In the genomic region with DNA sequence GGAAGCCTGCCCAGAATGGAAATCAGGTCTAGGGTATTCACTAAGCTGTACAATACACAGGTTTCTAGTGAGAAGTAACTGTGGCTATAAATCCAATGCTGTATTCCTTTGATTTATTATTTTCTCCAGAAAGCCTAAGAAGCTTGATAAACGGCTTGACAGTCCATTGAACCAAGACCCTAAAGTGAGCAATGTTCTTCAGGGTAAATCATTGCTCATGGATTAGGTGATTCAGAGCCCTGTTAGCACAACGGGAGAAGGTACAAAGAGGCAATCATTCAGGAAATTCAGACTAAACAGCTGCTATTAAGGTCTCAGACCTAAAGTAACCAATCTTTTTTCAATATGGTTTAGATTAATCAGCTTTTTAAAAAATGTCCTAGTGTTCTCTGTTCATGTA, we compare ENCODE assay signal across 19 cellular contexts.
DNase-seq lines count a peak whose midpoint lies in the region; ATAC-seq, FAIRE-seq and TF ChIP-seq lines count a peak whose summit lies in the region.
"Had no signal": no experiment of that assay in that cellular context is flagged by ENCODE, and none has a peak within 500 bp of the region (broad histone marks: within the 10 kb centered on the region; RNA-seq: fewer than 3 reads in every experiment).

No MANE protein-coding gene starts in this region.

- H3K4me3 ChIP-seq in epithelial cell of proximal tubule (ENCODE audit: low read depth, low read length) (no peak overlapping the region), subcutaneous abdominal adipose tissue (ENCODE audit: low read depth in 1 of 5, low read length in 5 of 5) (no peak overlapping the region), small intestine (ENCODE audit: low read depth in 1 of 2, low read length in 2 of 2) (no peak overlapping the region)
- H3K4me3 ChIP-seq in naive thymus-derived CD4-positive, alpha-beta T cell (ENCODE audit: low read length) = no peak overlapping the region
- H3K4me3 ChIP-seq: HAP-1 had no signal

- H3K4me3 Mint-ChIP-seq in activated naive CD8-positive, alpha-beta T cell = peak overlapping the region; percentile 12
- H3K4me3 Mint-ChIP-seq in activated naive CD8-positive, alpha-beta T cell treated with anti-CD3 and anti-CD28 coated beads for 36 hours = no peak overlapping the region
- peak overlapping the region in 5 of 10 donors; percentile 17 to 67 (median 58) for H3K4me3 Mint-ChIP-seq in naive thymus-derived CD4-positive, alpha-beta T cell
- H3K4me3 Mint-ChIP-seq: B cell had no signal

- H3K9ac ChIP-seq in subcutaneous abdominal adipose tissue (ENCODE audit: low read length in 5 of 5) = no peak overlapping the region

- H3K27me3 Mint-ChIP-seq in activated naive CD8-positive, alpha-beta T cell = no peaks in the 10 kb centered on the region
- no peaks in the 10 kb centered on the region for H3K27me3 Mint-ChIP-seq in activated naive CD8-positive, alpha-beta T cell treated with anti-CD3 and anti-CD28 coated beads for 36 hours
- peaks cover 0 to 7% (median 3%) of the 10 kb centered on the region in 5 donors for H3K27me3 Mint-ChIP-seq in naive thymus-derived CD4-positive, alpha-beta T cell

- POLR2A ChIA-PET in naive thymus-derived CD4-positive, alpha-beta T cell (lab: Charles Lee) = no interaction called here

- FAIRE-seq in small intestine (lab: Jason Lieb, UNC) = no peak
- FAIRE-seq: GM12892, GM19239, H1 had no signal

- peaks cover 26% of the 10 kb centered on the region for H3K4me1 Mint-ChIP-seq in activated naive CD8-positive, alpha-beta T cell (ENCODE audit: low read depth)
- peaks cover 28% of the 10 kb centered on the region for H3K4me1 Mint-ChIP-seq in activated naive CD8-positive, alpha-beta T cell treated with anti-CD3 and anti-CD28 coated beads for 36 hours
- H3K4me1 Mint-ChIP-seq in naive thymus-derived CD4-positive, alpha-beta T cell = peaks cover 0 to 38% (median 17%) of the 10 kb centered on the region in 7 donors
- H3K4me1 Mint-ChIP-seq: B cell had no signal

- H3K9me3 ChIP-seq in naive thymus-derived CD4-positive, alpha-beta T cell (ENCODE audit: control insufficient read depth in 2 of 3, low read length in 3 of 3) = no peaks in the 10 kb centered on the region
- H3K9me3 ChIP-seq in subcutaneous abdominal adipose tissue (ENCODE audit: control insufficient read depth in 5 of 5, low read length in 5 of 5) = no peaks in the 10 kb centered on the region
- H3K9me3 ChIP-seq in small intestine (ENCODE audit: control insufficient read depth, low read depth) = no peaks in the 10 kb centered on the region
- H3K9me3 ChIP-seq: HAP-1 had no signal

- ATAC-seq in naive thymus-derived CD4-positive, alpha-beta T cell = no peak

- DNase-seq in activated naive CD8-positive, alpha-beta T cell treated with anti-CD3 and anti-CD28 coated beads for 36 hours = no peak
- DNase-seq in epithelial cell of proximal tubule (ENCODE audit: low read depth) (peak; percentile 43), small intestine (no peak), medulla oblongata (ENCODE audit: extremely low spot score) (no peak), Kasumi-1 (lab: John Stamatoyannopoulos, UW) (no peak)
- DNase-seq in naive thymus-derived CD4-positive, alpha-beta T cell = no peak
- DNase-seq: 8988T; C1 segment of cervical spinal cord; CD4-positive, alpha-beta memory T cell; COR-L47; DND-41; GDM1 had no signal

- TF ChIP-seq CTCF in epithelial cell of proximal tubule (conservative IDR thresholded peaks at IDR 0.05; ENCODE audit: low read depth, low read length) = no peak

- H3K27me3 ChIP-seq in naive thymus-derived CD4-positive, alpha-beta T cell (ENCODE audit: control insufficient read depth in 2 of 2, insufficient read depth in 2 of 2, low read length in 2 of 2) = no peaks in the 10 kb centered on the region
- H3K27me3 ChIP-seq in subcutaneous abdominal adipose tissue (ENCODE audit: control insufficient read depth in 5 of 5, insufficient read depth in 4 of 5, low read length in 5 of 5) (peaks cover 0 to 2% (median 0%) of the 10 kb centered on the region in 5 donors), small intestine (ENCODE audit: control insufficient read depth in 2 of 2, insufficient read depth in 2 of 2, low read length in 2 of 2) (no peaks in the 10 kb centered on the region)

- no peaks in the 10 kb centered on the region for H3K36me3 Mint-ChIP-seq in activated naive CD8-positive, alpha-beta T cell
- no peaks in the 10 kb centered on the region for H3K36me3 Mint-ChIP-seq in activated naive CD8-positive, alpha-beta T cell treated with anti-CD3 and anti-CD28 coated beads for 36 hours
- H3K36me3 Mint-ChIP-seq in naive thymus-derived CD4-positive, alpha-beta T cell = no peaks in the 10 kb centered on the region
- H3K36me3 Mint-ChIP-seq: CD4-positive, alpha-beta memory T cell had no signal

- no peak overlapping the region for H3K27ac ChIP-seq in naive thymus-derived CD4-positive, alpha-beta T cell (ENCODE audit: low read depth, low read length)
- H3K27ac ChIP-seq in subcutaneous abdominal adipose tissue (ENCODE audit: low read depth, low read length) (peak overlapping the region; percentile 11), small intestine (ENCODE audit: low read depth in 1 of 2, low read length in 1 of 2) (no peak overlapping the region)

- CTCF ChIA-PET in naive thymus-derived CD4-positive, alpha-beta T cell (lab: Charles Lee) = interaction anchor here (0.7 kb wide), 1 partner anchor 19 kb away, joined by 3 read pairs; no protein-coding TSS in a partner anchor

- H3K4me1 ChIP-seq in naive thymus-derived CD4-positive, alpha-beta T cell (ENCODE audit: control insufficient read depth in 2 of 2, insufficient read depth in 2 of 2, low read length in 2 of 2) = no peaks in the 10 kb centered on the region
- peaks cover 3 to 24% (median 6%) of the 10 kb centered on the region in 5 donors for H3K4me1 ChIP-seq in subcutaneous abdominal adipose tissue (ENCODE audit: control insufficient read depth in 5 of 5, insufficient read depth in 5 of 5, low read length in 5 of 5)
- H3K4me1 ChIP-seq in small intestine (ENCODE audit: control insufficient read depth in 2 of 2, insufficient read depth in 1 of 2, low read depth in 1 of 2, low read length in 1 of 2) = peaks cover 0 to 3% of the 10 kb centered on the region in 2 donors
- H3K4me1 ChIP-seq: HAP-1 had no signal

- intact Hi-C loops in naive thymus-derived CD4-positive, alpha-beta T cell (cut with micrococcal nuclease) = loop anchor here in 1 of 2 donors (2.0 kb wide), 1 partner anchor 294 kb away; no protein-coding TSS in a partner anchor

- WGBS in small intestine, 3 donors = 55 to 58% (median 55%) methylated on average over 2 of the region's 2 CpGs

- H3K27ac Mint-ChIP-seq in activated naive CD8-positive, alpha-beta T cell = no peak overlapping the region
- H3K27ac Mint-ChIP-seq in activated naive CD8-positive, alpha-beta T cell treated with anti-CD3 and anti-CD28 coated beads for 36 hours = no peak overlapping the region
- peak overlapping the region in 5 of 9 donors; percentile 28 to 75 (median 57) for H3K27ac Mint-ChIP-seq in naive thymus-derived CD4-positive, alpha-beta T cell
- H3K27ac Mint-ChIP-seq: B cell; CD4-positive, alpha-beta memory T cell had no signal

- no peaks in the 10 kb centered on the region for H3K36me3 ChIP-seq in naive thymus-derived CD4-positive, alpha-beta T cell (ENCODE audit: control insufficient read depth in 2 of 3, insufficient read depth in 3 of 3, low read length in 3 of 3)
- H3K36me3 ChIP-seq in subcutaneous abdominal adipose tissue (ENCODE audit: control insufficient read depth in 5 of 5, insufficient read depth in 5 of 5, low read length in 5 of 5) (peaks cover 0 to 4% (median 0%) of the 10 kb centered on the region in 5 donors), small intestine (ENCODE audit: control insufficient read depth in 2 of 2, insufficient read depth in 2 of 2, low read length in 2 of 2) (no peaks in the 10 kb centered on the region)
- H3K36me3 ChIP-seq: HAP-1 had no signal

- H3K9me3 Mint-ChIP-seq in activated naive CD8-positive, alpha-beta T cell (ENCODE audit: low read depth) = no peaks in the 10 kb centered on the region
- no peaks in the 10 kb centered on the region for H3K9me3 Mint-ChIP-seq in activated naive CD8-positive, alpha-beta T cell treated with anti-CD3 and anti-CD28 coated beads for 36 hours
- no peaks in the 10 kb centered on the region for H3K9me3 Mint-ChIP-seq in naive thymus-derived CD4-positive, alpha-beta T cell
- H3K9me3 Mint-ChIP-seq: CD4-positive, alpha-beta memory T cell had no signal

Comparison
In these comparisons a context has a peak if more than half of its experiments do, and no peak if none do; other contexts are left out.
1. H3K27ac Mint-ChIP-seq: peak in naive thymus-derived CD4-positive, alpha-beta T cell (5 of 9); none in activated naive CD8-positive, alpha-beta T cell (single experiment) and activated naive CD8-positive, alpha-beta T cell treated with anti-CD3 and anti-CD28 coated beads for 36 hours (single experiment).